Comparison of ENCODE assay signal across 41 cellular contexts in genomic region chr12:111334393-111334915, GRCh38.
"Had no signal": no experiment of that assay in that cellular context is flagged by ENCODE, and none has a peak within 500 bp of the region (broad histone marks: within the 10 kb centered on the region; RNA-seq: fewer than 3 reads in every experiment).

No MANE protein-coding gene starts in this region.

- ATAC-seq: activated naive CD4-positive, alpha-beta T cell treated with anti-CD3 and anti-CD28 coated beads, Interleukin-2, amount 50 U/mL, for 72 hours; activated naive CD8-positive, alpha-beta T cell treated with anti-CD3 and anti-CD28 coated beads, Interleukin-2, amount 50 U/mL, for 24 hours; activated T-cell treated with anti-CD3 and anti-CD28 coated beads, Interleukin-2, amount 50 U/mL, for 4 hours; activated T-cell treated with anti-CD3 and anti-CD28 coated beads, Interleukin-2, amount 50 U/mL, for 72 hours; activated T-helper 17 cell treated with anti-CD3 and anti-CD28 coated beads, Interleukin-2, amount 50 U/mL, for 72 hours; body of pancreas had no signal

- H3K9me3 ChIP-seq: adrenal gland, ascending aorta, body of pancreas, breast epithelium had no signal

- H3K36me3 Mint-ChIP-seq: activated naive CD4-positive, alpha-beta T cell treated with anti-CD3 and anti-CD28 coated beads, Interleukin-2, amount 10 ng/mL, durations not matched to agents 7 days and 5 days; activated naive CD4-positive, alpha-beta T cell treated with anti-CD3 and anti-CD28 coated beads, Interleukin-2, amount 50 U/mL, for 24 hours; activated naive CD4-positive, alpha-beta T cell treated with anti-CD3 and anti-CD28 coated beads, Interleukin-2, amount 50 U/mL, for 72 hours; activated naive CD8-positive, alpha-beta T cell; activated naive CD8-positive, alpha-beta T cell treated with anti-CD3 and anti-CD28 coated beads for 36 hours; activated naive CD8-positive, alpha-beta T cell treated with anti-CD3 and anti-CD28 coated beads, Interleukin-2, amount 10 ng/mL, durations not matched to agents 7 days and 5 days had no signal

- H3K4me3 ChIP-seq: adrenal gland, ascending aorta, body of pancreas, breast epithelium, cardiac muscle cell had no signal

- H3K27me3 Mint-ChIP-seq: activated naive CD4-positive, alpha-beta T cell treated with anti-CD3 and anti-CD28 coated beads, Interleukin-2, amount 50 U/mL, for 24 hours; activated naive CD8-positive, alpha-beta T cell had no signal

- FAIRE-seq: astrocyte, bronchial epithelial cell had no signal

- H3K4me3 Mint-ChIP-seq: activated naive CD4-positive, alpha-beta T cell treated with anti-CD3 and anti-CD28 coated beads for 36 hours; activated naive CD4-positive, alpha-beta T cell treated with anti-CD3 and anti-CD28 coated beads, Interleukin-2, amount 10 ng/mL, durations not matched to agents 7 days and 5 days; activated naive CD4-positive, alpha-beta T cell treated with anti-CD3 and anti-CD28 coated beads, Interleukin-2, amount 50 U/mL, for 24 hours; activated naive CD8-positive, alpha-beta T cell; activated naive CD8-positive, alpha-beta T cell treated with anti-CD3 and anti-CD28 coated beads for 36 hours; activated naive CD8-positive, alpha-beta T cell treated with anti-CD3 and anti-CD28 coated beads, Interleukin-2, amount 10 ng/mL, durations not matched to agents 7 days and 5 days; activated naive CD8-positive, alpha-beta T cell treated with anti-CD3 and anti-CD28 coated beads, Interleukin-2, amount 50 U/mL, for 24 hours; activated T-cell treated with anti-CD3 and anti-CD28 coated beads, Interleukin-2, amount 50 U/mL, for 24 hours; activated T-cell treated with anti-CD3 and anti-CD28 coated beads, Interleukin-2, amount 50 U/mL, for 4 hours; activated T-cell treated with anti-CD3 and anti-CD28 coated beads, Interleukin-2, amount 50 U/mL, for 72 hours; activated T-helper 1 cell treated with anti-CD3 and anti-CD28 coated beads, Interleukin-12 subunit alpha, Interleukin-12 subunit beta, Interleukin-2, Interleukin-4 antibody, amounts not matched to agents 30 ng/mL and 10 ng/mL and 1 ng/mL, durations not matched to agents 14 hours and 24 hours and 36 hours; activated T-helper 17 cell treated with anti-CD3 and anti-CD28 coated beads, Interleukin-2, amount 50 U/mL, for 72 hours; brain; central memory CD8-positive, alpha-beta T cell had no signal

- H3K27ac Mint-ChIP-seq: activated naive CD4-positive, alpha-beta T cell treated with anti-CD3 and anti-CD28 coated beads for 36 hours; activated naive CD4-positive, alpha-beta T cell treated with anti-CD3 and anti-CD28 coated beads, Interleukin-2, amount 10 ng/mL, durations not matched to agents 7 days and 5 days; activated naive CD4-positive, alpha-beta T cell treated with anti-CD3 and anti-CD28 coated beads, Interleukin-2, amount 50 U/mL, for 24 hours; activated naive CD4-positive, alpha-beta T cell treated with anti-CD3 and anti-CD28 coated beads, Interleukin-2, amount 50 U/mL, for 72 hours; activated naive CD8-positive, alpha-beta T cell; activated naive CD8-positive, alpha-beta T cell treated with anti-CD3 and anti-CD28 coated beads for 36 hours; activated naive CD8-positive, alpha-beta T cell treated with anti-CD3 and anti-CD28 coated beads, Interleukin-2, amount 10 ng/mL, durations not matched to agents 7 days and 5 days; activated naive CD8-positive, alpha-beta T cell treated with anti-CD3 and anti-CD28 coated beads, Interleukin-2, amount 50 U/mL, for 24 hours; activated T-cell treated with anti-CD3 and anti-CD28 coated beads, Interleukin-2, amount 50 U/mL, for 24 hours; activated T-cell treated with anti-CD3 and anti-CD28 coated beads, Interleukin-2, amount 50 U/mL, for 72 hours; activated T-helper 1 cell treated with anti-CD3 and anti-CD28 coated beads, Interleukin-12 subunit alpha, Interleukin-12 subunit beta, Interleukin-2, Interleukin-4 antibody, amounts not matched to agents 30 ng/mL and 10 ng/mL and 1 ng/mL, durations not matched to agents 14 hours and 24 hours and 36 hours; activated T-helper 17 cell treated with anti-CD3 and anti-CD28 coated beads, Interleukin-2, amount 50 U/mL, for 72 hours; activated T-helper 2 cell treated with anti-CD3 and anti-CD28 coated beads, Interferon-gamma antibody, Interleukin-2, Interleukin-4, amounts not matched to agents 10 μg/mL and 5 μg/mL and 100 μg/mL, durations not matched to agents 14 hours and 24 hours and 36 hours; brain had no signal

- H3K4me1 ChIP-seq: adrenal gland, ascending aorta, body of pancreas, breast epithelium had no signal

- H3K27ac ChIP-seq: adrenal gland, ascending aorta, body of pancreas, brain microvascular endothelial cell, breast epithelium, cardiac muscle cell had no signal

- H3K36me3 ChIP-seq: adrenal gland, ascending aorta, brain microvascular endothelial cell, breast epithelium, cardiac muscle cell had no signal

- H3K27me3 ChIP-seq: adrenal gland, ascending aorta, body of pancreas, brain microvascular endothelial cell, breast epithelium, cardiac muscle cell had no signal

- H3K4me1 Mint-ChIP-seq: activated naive CD4-positive, alpha-beta T cell treated with anti-CD3 and anti-CD28 coated beads, Interleukin-2, amount 10 ng/mL, durations not matched to agents 7 days and 5 days; activated naive CD4-positive, alpha-beta T cell treated with anti-CD3 and anti-CD28 coated beads, Interleukin-2, amount 50 U/mL, for 24 hours; activated naive CD8-positive, alpha-beta T cell treated with anti-CD3 and anti-CD28 coated beads, Interleukin-2, amount 10 ng/mL, durations not matched to agents 7 days and 5 days; activated naive CD8-positive, alpha-beta T cell treated with anti-CD3 and anti-CD28 coated beads, Interleukin-2, amount 50 U/mL, for 24 hours; activated T-helper 17 cell treated with anti-CD3 and anti-CD28 coated beads, Interleukin-2, amount 50 U/mL, for 72 hours; central memory CD8-positive, alpha-beta T cell had no signal

- H3K9me3 Mint-ChIP-seq: activated naive CD4-positive, alpha-beta T cell treated with anti-CD3 and anti-CD28 coated beads for 36 hours; activated naive CD4-positive, alpha-beta T cell treated with anti-CD3 and anti-CD28 coated beads, Interleukin-2, amount 10 ng/mL, durations not matched to agents 7 days and 5 days; activated naive CD4-positive, alpha-beta T cell treated with anti-CD3 and anti-CD28 coated beads, Interleukin-2, amount 50 U/mL, for 24 hours; activated naive CD4-positive, alpha-beta T cell treated with anti-CD3 and anti-CD28 coated beads, Interleukin-2, amount 50 U/mL, for 72 hours; activated naive CD8-positive, alpha-beta T cell treated with anti-CD3 and anti-CD28 coated beads for 36 hours; activated naive CD8-positive, alpha-beta T cell treated with anti-CD3 and anti-CD28 coated beads, Interleukin-2, amount 10 ng/mL, durations not matched to agents 7 days and 5 days; activated naive CD8-positive, alpha-beta T cell treated with anti-CD3 and anti-CD28 coated beads, Interleukin-2, amount 50 U/mL, for 24 hours; activated T-cell treated with anti-CD3 and anti-CD28 coated beads, Interleukin-2, amount 50 U/mL, for 24 hours; activated T-cell treated with anti-CD3 and anti-CD28 coated beads, Interleukin-2, amount 50 U/mL, for 4 hours; activated T-cell treated with anti-CD3 and anti-CD28 coated beads, Interleukin-2, amount 50 U/mL, for 72 hours; activated T-helper 1 cell treated with anti-CD3 and anti-CD28 coated beads, Interleukin-12 subunit alpha, Interleukin-12 subunit beta, Interleukin-2, Interleukin-4 antibody, amounts not matched to agents 30 ng/mL and 10 ng/mL and 1 ng/mL, durations not matched to agents 14 hours and 24 hours and 36 hours; activated T-helper 17 cell treated with anti-CD3 and anti-CD28 coated beads, Interleukin-2, amount 50 U/mL, for 72 hours; activated T-helper 2 cell treated with anti-CD3 and anti-CD28 coated beads, Interferon-gamma antibody, Interleukin-2, Interleukin-4, amounts not matched to agents 10 μg/mL and 5 μg/mL and 100 μg/mL, durations not matched to agents 14 hours and 24 hours and 36 hours; brain; central memory CD8-positive, alpha-beta T cell had no signal

- DNase-seq: activated effector memory CD4-positive, alpha-beta T cell treated with anti-CD3 and anti-CD28 coated beads, Interleukin-2, amount 50 U/mL, for 16 hours; activated effector memory CD4-positive, alpha-beta T cell treated with Interleukin-2 at 50 U/mL for 16 hours; activated gamma-delta T cell; activated gamma-delta T cell treated with Interleukin-2 at 50 U/mL for 16 hours; activated naive CD4-positive, alpha-beta T cell; activated naive CD4-positive, alpha-beta T cell treated with anti-CD3 and anti-CD28 coated beads for 36 hours; activated naive CD4-positive, alpha-beta T cell treated with anti-CD3 and anti-CD28 coated beads, Interleukin-2, amount 10 ng/mL, durations not matched to agents 7 days and 5 days; activated naive CD4-positive, alpha-beta T cell treated with anti-CD3 and anti-CD28 coated beads, Interleukin-2, amount 50 U/mL, for 16 hours; activated naive CD4-positive, alpha-beta T cell treated with Interleukin-2 at 50 U/mL for 16 hours; activated naive CD8-positive, alpha-beta T cell treated with anti-CD3 and anti-CD28 coated beads for 36 hours; activated naive CD8-positive, alpha-beta T cell treated with anti-CD3 and anti-CD28 coated beads, Interleukin-2, amount 10 ng/mL, durations not matched to agents 7 days and 5 days; activated naive CD8-positive, alpha-beta T cell treated with anti-CD3 and anti-CD28 coated beads, Interleukin-2, amount 50 U/mL, for 24 hours; activated T-cell treated with anti-CD3 and anti-CD28 coated beads for 4 hours; activated T-cell treated with anti-CD3 and anti-CD28 coated beads, Interleukin-2, amount 50 U/mL, for 1 hour; activated T-cell treated with anti-CD3 and anti-CD28 coated beads, Interleukin-2, amount 50 U/mL, for 24 hours; activated T-cell treated with anti-CD3 and anti-CD28 coated beads, Interleukin-2, amount 50 U/mL, for 4 hours; activated T-cell treated with anti-CD3 and anti-CD28 coated beads, Interleukin-2, amount 50 U/mL, for 48 hours; activated T-cell treated with anti-CD3 and anti-CD28 coated beads, Interleukin-2, amount 50 U/mL, for 72 hours; adrenal gland; amniotic stem cell; amygdala; anterior cingulate cortex; aorta; body of pancreas; brain microvascular endothelial cell; caudate nucleus; central memory CD4-positive, alpha-beta T cell; cerebellar nuclear complex had no signal
